22 cellular contexts compared by ENCODE assay signal in the genomic region with DNA sequence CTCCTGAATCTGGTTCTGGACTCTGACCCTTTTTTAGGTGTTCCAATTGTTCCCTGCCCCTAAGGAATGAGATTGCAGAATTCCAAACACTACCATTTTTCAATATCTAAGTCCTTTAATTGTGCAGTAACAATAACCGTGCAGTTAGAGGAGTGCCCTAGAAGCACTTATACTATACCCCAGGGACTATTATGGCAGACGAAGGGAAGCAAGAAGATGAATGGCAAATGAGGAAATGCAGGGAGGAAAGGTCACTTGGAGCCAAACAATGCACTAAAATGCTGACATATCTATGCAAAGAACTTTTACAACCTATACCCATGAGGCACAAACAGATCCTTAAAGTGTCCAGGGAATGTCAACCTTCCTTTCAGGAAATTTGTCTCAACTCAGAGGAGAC. TPM values are rescaled to one million over a fixed set of nuclear protein-coding genes. Genes with fewer than 3 reads are reported as not detected.
DNase-seq lines count a peak whose midpoint lies in the region; FAIRE-seq and TF ChIP-seq lines count a peak whose summit lies in the region.
"Had no signal": no experiment of that assay in that cellular context is flagged by ENCODE, and none has a peak within 500 bp of the region (broad histone marks: within the 10 kb centered on the region; RNA-seq: fewer than 3 reads in every experiment).

No MANE protein-coding gene starts in this region.

- no peak overlapping the region for H3K4me3 ChIP-seq in HEK293 (ENCODE audit: low read depth, low read length)
- no peak overlapping the region for H3K4me3 ChIP-seq in colonic mucosa
- no peak overlapping the region for H3K4me3 ChIP-seq in small intestine (ENCODE audit: low read depth in 1 of 2, low read length in 2 of 2)
- H3K4me3 ChIP-seq: GM23248, HAP-1, K562, MG63, Peyer's patch had no signal

- CTCF ChIA-PET in HEK293 (lab: Yijun Ruan, JAX) = interaction anchor here (0.6 kb wide), 1 partner anchor 205 kb away, joined by 5 read pairs; no protein-coding TSS in a partner anchor

- POLR2A ChIA-PET in HEK293 (lab: Yijun Ruan, JAX) = no interaction called here

- peak; percentile 3 for DNase-seq in NCI-H1436 treated with DMSO at 0.1 percent for 48 hours (lab: John Stamatoyannopoulos, UW)
- peak; percentile 19 for DNase-seq in colonic mucosa
- DNase-seq in small intestine = peak; percentile 45
- no peak for DNase-seq in stimulated activated naive CD4-positive, alpha-beta T cell (lab: John Stamatoyannopoulos, UW)
- no peak for DNase-seq in NCI-H1105 (lab: John Stamatoyannopoulos, UW)
- DNase-seq in foreskin melanocyte = no peak
- DNase-seq: CD4-positive, CD25-positive, alpha-beta regulatory T cell; GDM1; GM23248; MG63; NCI-H1092 treated with DMSO at 0.1 percent for 48 hours; NCI-H1694; NCI-H2107; NCI-H2227 treated with DMSO at 0.1 percent for 48 hours; NCI-H510A; Peyer's patch had no signal

- TF ChIP-seq CTCF in HEK293 (tag by site-specific recombination; IDR thresholded peaks at IDR 0.05) = no peak
- TF ChIP-seq CTCF in colonic mucosa (IDR thresholded peaks at IDR 0.05) = no peak

- WGBS in small intestine, 3 donors = 13 to 35% (median 34%) methylated on average over 2 of the region's 2 CpGs

- intact Hi-C loops in colonic mucosa (cut with DNase I) = no loop called here

- H3K27me3 ChIP-seq in colonic mucosa (no peaks in the 10 kb centered on the region), small intestine (ENCODE audit: control insufficient read depth in 2 of 2, insufficient read depth in 2 of 2, low read length in 2 of 2) (no peaks in the 10 kb centered on the region)
- H3K27me3 ChIP-seq: MG63, Peyer's patch had no signal

- H3K4me1 ChIP-seq in HEK293 (ENCODE audit: control insufficient read depth, insufficient read depth, low read length) = no peaks in the 10 kb centered on the region
- H3K4me1 ChIP-seq in colonic mucosa = no peaks in the 10 kb centered on the region
- H3K4me1 ChIP-seq in small intestine (ENCODE audit: control insufficient read depth in 2 of 2, insufficient read depth in 1 of 2, low read depth in 1 of 2, low read length in 1 of 2) = no peaks in the 10 kb centered on the region
- H3K4me1 ChIP-seq: HAP-1, Peyer's patch had no signal

- no peak overlapping the region for H3K9ac ChIP-seq in colonic mucosa (ENCODE audit: low read depth in 2 of 2, low read length in 2 of 2)
- H3K9ac ChIP-seq: GM23248 had no signal

- no peaks in the 10 kb centered on the region for H3K9me3 ChIP-seq in HEK293 (ENCODE audit: control insufficient read depth, insufficient read depth, low read depth, low read length)
- H3K9me3 ChIP-seq in colonic mucosa = no peaks in the 10 kb centered on the region
- H3K9me3 ChIP-seq in small intestine (ENCODE audit: control insufficient read depth, low read depth) = no peaks in the 10 kb centered on the region
- H3K9me3 ChIP-seq: HAP-1, MG63, Peyer's patch had no signal

- no peak for FAIRE-seq in small intestine (lab: Jason Lieb, UNC)
- FAIRE-seq: GM18507, HepG2, K562 had no signal

- H3K27ac ChIP-seq in HEK293 (ENCODE audit: extremely low read depth, low read depth, low read length) (no peak overlapping the region), colonic mucosa (no peak overlapping the region), small intestine (ENCODE audit: low read depth in 1 of 2, low read length in 1 of 2) (no peak overlapping the region)
- H3K27ac ChIP-seq: GM23248, HL-60, Peyer's patch had no signal

- H3K36me3 ChIP-seq in HEK293 (ENCODE audit: control insufficient read depth in 2 of 2, insufficient read depth in 1 of 2, low read length in 2 of 2) (no peaks in the 10 kb centered on the region), colonic mucosa (no peaks in the 10 kb centered on the region), small intestine (ENCODE audit: control insufficient read depth in 2 of 2, insufficient read depth in 2 of 2, low read length in 2 of 2) (no peaks in the 10 kb centered on the region)
- H3K36me3 ChIP-seq: HAP-1, MG63, Peyer's patch had no signal

TF ChIP-seq in HEK293, 187 proteins besides CTCF, POLR2A, EP300 and RAD21:
- TF ChIP-seq WT1 (tag by site-specific recombination; IDR thresholded peaks at IDR 0.05) = peak; percentile 57; the same call in 1 of the 2 replicates
- TF ChIP-seq ZNF514 (tag by site-specific recombination; IDR thresholded peaks at IDR 0.05) = no peak
TF ChIP-seq in HEK293: peak in this region for 1.

RNA-seq across cellular contexts. Expression of gene PDE4D, which starts 50.2 kb away (rescaled TPM):
- 10 to 100 TPM; 23.1 to 53.7 TPM for total RNA-seq in colonic mucosa
- 1 to 10 TPM; 2.9 to 5.7 (median 4.9) TPM for polyA plus RNA-seq in small intestine

Comparison
In these comparisons a context has a peak if more than half of its experiments do, and no peak if none do; other contexts are left out.
1. DNase-seq: peak in NCI-H1436 treated with DMSO at 0.1 percent for 48 hours (single experiment), colonic mucosa (single experiment) and small intestine (single experiment); none in stimulated activated naive CD4-positive, alpha-beta T cell (0 of 6), NCI-H1105 (single experiment) and foreskin melanocyte (single experiment).